Comparison of ENCODE assay signal across 8 cellular contexts in the genomic region with DNA sequence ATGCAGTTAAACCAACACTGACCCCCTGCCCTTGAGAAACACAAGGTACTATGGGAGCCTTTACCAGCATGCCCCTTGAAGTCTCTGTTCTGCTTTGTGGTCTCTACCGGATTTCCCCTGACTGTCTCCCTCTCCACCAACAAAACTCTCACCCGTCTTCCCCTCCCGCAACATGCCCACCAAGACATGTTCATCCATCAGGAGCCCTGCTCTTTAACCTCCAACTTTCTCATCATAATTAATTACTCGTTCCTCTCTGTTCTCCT. TPM values are rescaled to one million over a fixed set of nuclear protein-coding genes. Genes with fewer than 3 reads are reported as not detected.
DNase-seq lines count a peak whose midpoint lies in the region; ATAC-seq and TF ChIP-seq lines count a peak whose summit lies in the region.

No MANE protein-coding gene starts in this region.

- H3K27ac Mint-ChIP-seq in activated B cell treated with CpG ODN at 0.5 μM for 24 hours, result peak overlapping the region; percentile 97

- H3K27me3 ChIP-seq in sigmoid colon, result no peaks in the 10 kb centered on the region

- H3K4me1 ChIP-seq in sigmoid colon, result peaks cover 0 to 14% (median 9%) of the 10 kb centered on the region in 4 donors

- H3K36me3 Mint-ChIP-seq in activated B cell treated with CpG ODN at 0.5 μM for 24 hours (ENCODE audit: low read depth), result peaks cover 56% of the 10 kb centered on the region

- H3K27ac ChIP-seq in sigmoid colon, result peak overlapping the region; percentile 86 to 93 (median 91)

- DNase-seq in CD1c-positive myeloid dendritic cell (ENCODE audit: extremely low spot score) (peak; percentile 41), activated B cell treated with CpG ODN at 0.5 μM for 24 hours (no peak), glomerular visceral epithelial cell (ENCODE audit: extremely low spot score) (peak; percentile 11), sigmoid colon (no peak), cerebellar nuclear complex (lab: John Stamatoyannopoulos, UW) (no peak), NCI-H446 treated with DMSO at 0.1 percent for 48 hours (lab: John Stamatoyannopoulos, UW) (no peak)

- H3K9me3 Mint-ChIP-seq in activated B cell treated with CpG ODN at 0.5 μM for 24 hours, result peaks cover 6% of the 10 kb centered on the region

- intact Hi-C loops in activated B cell treated with CpG ODN at 0.5 μM for 24 hours (cut with micrococcal nuclease), result loop anchor here (1.0 to 10.0 kb wide), 18 partner anchors 23 to 1887 kb away; a partner anchor contains a TSS
- intact Hi-C loops in sigmoid colon (cut with DNase I), result loop anchor here (2.0 to 10.0 kb wide), 6 partner anchors 23 to 607 kb away; a partner anchor contains a TSS

- 8% methylated on average over 4 of the region's 4 CpGs for WGBS in sigmoid colon, 2 donors

- POLR2A ChIA-PET in activated B cell treated with CpG ODN at 0.5 μM for 24 hours (lab: Charles Lee), result interaction anchor here (0.6 to 3.5 kb wide), 7 partner anchors 23 to 904 kb away, joined by 3 to 28 read pairs (median 9); a partner anchor contains a TSS

- CTCF ChIA-PET in activated B cell treated with CpG ODN at 0.5 μM for 24 hours (lab: Charles Lee), result interaction anchor here (0.9 kb wide), 1 partner anchor 23 kb away, joined by 3 read pairs; no protein-coding TSS in a partner anchor

- peak; percentile 49 for ATAC-seq in GM19372 (IDR thresholded peaks at IDR 0.05; ENCODE audit: low read depth, unreplicated experiment)
- ATAC-seq in HG03460 (IDR thresholded peaks at IDR 0.05; ENCODE audit: unreplicated experiment), result peak; percentile 65
- ATAC-seq in activated B cell treated with CpG ODN at 0.5 μM for 24 hours (ENCODE audit: low read depth), result peak; percentile 68

- no peak for TF ChIP-seq POLR2A in sigmoid colon (IDR thresholded peaks at IDR 0.05)

- peak overlapping the region; percentile 62 to 78 (median 71) for H3K4me3 ChIP-seq in sigmoid colon

- no peak for TF ChIP-seq EP300 in sigmoid colon (IDR thresholded peaks at IDR 0.05)

- no peaks in the 10 kb centered on the region for H3K9me3 ChIP-seq in sigmoid colon

- H3K27me3 Mint-ChIP-seq in activated B cell treated with CpG ODN at 0.5 μM for 24 hours, result no peaks in the 10 kb centered on the region

- TF ChIP-seq CTCF in activated B cell treated with CpG ODN at 0.5 μM for 24 hours (IDR thresholded peaks at IDR 0.05) (no peak), sigmoid colon (IDR thresholded peaks at IDR 0.05) (no peak)

- H3K4me3 Mint-ChIP-seq in activated B cell treated with CpG ODN at 0.5 μM for 24 hours, result peak overlapping the region; percentile 98

- peaks cover 0 to under 1% (median 0%) of the 10 kb centered on the region in 4 donors for H3K36me3 ChIP-seq in sigmoid colon

- peaks cover 52% of the 10 kb centered on the region for H3K4me1 Mint-ChIP-seq in activated B cell treated with CpG ODN at 0.5 μM for 24 hours

RNA-seq across cellular contexts. Expression of a gene that starts 1.1 kb away (rescaled TPM):
- total RNA-seq in activated B cell treated with CpG ODN at 0.5 μM for 24 hours (6.0 and 6.3 TPM in 2 replicates), sigmoid colon (1 to 10 TPM in 2 of 4 donors, under 1 TPM in 2; 0.28 to 1.8 (median 1.0) TPM)
- polyA plus RNA-seq in sigmoid colon, result 1 to 10 TPM; 3.0 to 4.1 (median 3.0) TPM

RNA-seq across cellular contexts. Expression of a gene that starts 43.0 kb away (rescaled TPM):
- total RNA-seq in activated B cell treated with CpG ODN at 0.5 μM for 24 hours, result 10.6 and 12.6 TPM in 2 replicates
- total RNA-seq in sigmoid colon, result 1 to 10 TPM; 1.4 to 7.5 (median 6.8) TPM
- 1 to 10 TPM; 7.8 to 8.3 (median 8.1) TPM for polyA plus RNA-seq in sigmoid colon

Comparison
In these comparisons a context has a peak if more than half of its experiments do, and no peak if none do; other contexts are left out.
1. DNase-seq: peak in CD1c-positive myeloid dendritic cell (single experiment) and glomerular visceral epithelial cell (single experiment); none in activated B cell treated with CpG ODN at 0.5 μM for 24 hours (single experiment), sigmoid colon (single experiment), cerebellar nuclear complex (0 of 2) and NCI-H446 treated with DMSO at 0.1 percent for 48 hours (single experiment).
2. Peak in every context shown above with its lines, with median percentiles within 50 percentile points of each other: ATAC-seq.